In genomic region chr1:6917067-6917466, GRCh38 we compare ENCODE assay signal across 1 cellular context.
TF ChIP-seq lines count a peak whose summit lies in the region.

No MANE protein-coding gene starts in this region.

TF ChIP-seq in K562, 482 proteins besides CTCF, POLR2A, EP300 and RAD21 (continued from another document):
- no peak for TF ChIP-seq ZNF318 (IDR thresholded peaks at IDR 0.05; ENCODE audit: borderline replicate concordance in 1 of 2, low read depth in 1 of 2)
- no peak for TF ChIP-seq SP1 (CRISPR knock-in tag; IDR thresholded peaks at IDR 0.05)
- TF ChIP-seq, protein P1, sequence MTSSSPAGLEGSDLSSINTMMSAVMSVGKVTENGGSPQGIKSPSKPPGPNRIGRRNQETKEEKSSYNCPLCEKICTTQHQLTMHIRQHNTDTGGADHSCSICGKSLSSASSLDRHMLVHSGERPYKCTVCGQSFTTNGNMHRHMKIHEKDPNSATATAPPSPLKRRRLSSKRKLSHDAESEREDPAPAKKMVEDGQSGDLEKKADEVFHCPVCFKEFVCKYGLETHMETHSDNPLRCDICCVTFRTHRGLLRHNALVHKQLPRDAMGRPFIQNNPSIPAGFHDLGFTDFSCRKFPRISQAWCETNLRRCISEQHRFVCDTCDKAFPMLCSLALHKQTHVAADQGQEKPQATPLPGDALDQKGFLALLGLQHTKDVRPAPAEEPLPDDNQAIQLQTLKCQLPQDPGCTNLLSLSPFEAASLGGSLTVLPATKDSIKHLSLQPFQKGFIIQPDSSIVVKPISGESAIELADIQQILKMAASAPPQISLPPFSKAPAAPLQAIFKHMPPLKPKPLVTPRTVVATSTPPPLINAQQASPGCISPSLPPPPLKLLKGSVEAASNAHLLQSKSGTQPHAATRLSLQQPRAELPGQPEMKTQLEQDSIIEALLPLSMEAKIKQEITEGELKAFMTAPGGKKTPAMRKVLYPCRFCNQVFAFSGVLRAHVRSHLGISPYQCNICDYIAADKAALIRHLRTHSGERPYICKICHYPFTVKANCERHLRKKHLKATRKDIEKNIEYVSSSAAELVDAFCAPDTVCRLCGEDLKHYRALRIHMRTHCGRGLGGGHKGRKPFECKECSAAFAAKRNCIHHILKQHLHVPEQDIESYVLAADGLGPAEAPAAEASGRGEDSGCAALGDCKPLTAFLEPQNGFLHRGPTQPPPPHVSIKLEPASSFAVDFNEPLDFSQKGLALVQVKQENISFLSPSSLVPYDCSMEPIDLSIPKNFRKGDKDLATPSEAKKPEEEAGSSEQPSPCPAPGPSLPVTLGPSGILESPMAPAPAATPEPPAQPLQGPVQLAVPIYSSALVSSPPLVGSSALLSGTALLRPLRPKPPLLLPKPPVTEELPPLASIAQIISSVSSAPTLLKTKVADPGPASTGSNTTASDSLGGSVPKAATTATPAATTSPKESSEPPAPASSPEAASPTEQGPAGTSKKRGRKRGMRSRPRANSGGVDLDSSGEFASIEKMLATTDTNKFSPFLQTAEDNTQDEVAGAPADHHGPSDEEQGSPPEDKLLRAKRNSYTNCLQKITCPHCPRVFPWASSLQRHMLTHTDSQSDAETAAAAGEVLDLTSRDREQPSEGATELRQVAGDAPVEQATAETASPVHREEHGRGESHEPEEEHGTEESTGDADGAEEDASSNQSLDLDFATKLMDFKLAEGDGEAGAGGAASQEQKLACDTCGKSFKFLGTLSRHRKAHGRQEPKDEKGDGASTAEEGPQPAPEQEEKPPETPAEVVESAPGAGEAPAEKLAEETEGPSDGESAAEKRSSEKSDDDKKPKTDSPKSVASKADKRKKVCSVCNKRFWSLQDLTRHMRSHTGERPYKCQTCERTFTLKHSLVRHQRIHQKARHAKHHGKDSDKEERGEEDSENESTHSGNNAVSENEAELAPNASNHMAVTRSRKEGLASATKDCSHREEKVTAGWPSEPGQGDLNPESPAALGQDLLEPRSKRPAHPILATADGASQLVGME (CRISPR knock-in tag; IDR thresholded peaks at IDR 0.05) = no peak
TF ChIP-seq in K562: peak in this region for 0.
